12 cellular contexts compared by ENCODE assay signal in genomic region chrX:47574096-47574553, GRCh38. TPM values are rescaled to one million over a fixed set of nuclear protein-coding genes. Genes with fewer than 3 reads are reported as not detected.
DNase-seq lines count a peak whose midpoint lies in the region; ATAC-seq and TF ChIP-seq lines count a peak whose summit lies in the region.
"Had no signal": no experiment of that assay in that cellular context is flagged by ENCODE, and none has a peak within 500 bp of the region (broad histone marks: within the 10 kb centered on the region; RNA-seq: fewer than 3 reads in every experiment).

No MANE protein-coding gene starts in this region.

- peaks cover 12% of the 10 kb centered on the region for H3K27me3 Mint-ChIP-seq in neural progenitor cell (ENCODE audit: insufficient read depth, low read depth)

- DNase-seq in Right ventricle myocardium inferior (ENCODE audit: missing footprints) = peak; percentile 61
- DNase-seq in cardiac septum (ENCODE audit: low spot score) = no peak
- DNase-seq in left ventricle myocardium superior = no peak
- DNase-seq in neural progenitor cell (ENCODE audit: low spot score) = peak; percentile 56
- no peak for DNase-seq in DMS79 treated with DMSO at 0.1 percent for 48 hours (lab: John Stamatoyannopoulos, UW)
- DNase-seq in MG63 = no peak
- no peak for DNase-seq in NCI-H2171 treated with DMSO at 0.1 percent for 48 hours (lab: John Stamatoyannopoulos, UW)
- DNase-seq: activated T-cell treated with anti-CD3 and anti-CD28 coated beads, Interleukin-2, amount 50 U/mL, for 4 hours; DND-41; NCI-H1105; stimulated activated naive CD4-positive, alpha-beta T cell had no signal

- peak; percentile 32 for ATAC-seq in Right ventricle myocardium inferior
- peak; percentile 58 for ATAC-seq in left ventricle myocardium superior
- ATAC-seq in GM21390 (IDR thresholded peaks at IDR 0.05; ENCODE audit: unreplicated experiment) = no peak

- no peak overlapping the region for H3K4me3 Mint-ChIP-seq in neural progenitor cell
- H3K4me3 Mint-ChIP-seq: activated T-cell treated with anti-CD3 and anti-CD28 coated beads, Interleukin-2, amount 50 U/mL, for 4 hours had no signal

- peaks cover 45% of the 10 kb centered on the region for H3K9me3 Mint-ChIP-seq in neural progenitor cell
- H3K9me3 Mint-ChIP-seq: activated T-cell treated with anti-CD3 and anti-CD28 coated beads, Interleukin-2, amount 50 U/mL, for 4 hours had no signal

- H3K4me3 ChIP-seq in neural progenitor cell (peak overlapping the region; percentile 50), MG63 (no peak overlapping the region)

- H4K20me1 ChIP-seq in neural progenitor cell (ENCODE audit: low read depth) = no peaks in the 10 kb centered on the region

- H3K4me2 ChIP-seq in neural progenitor cell = peak overlapping the region; percentile 72

- no peak overlapping the region for H2AFZ ChIP-seq in neural progenitor cell (replicated peaks)

- no peaks in the 10 kb centered on the region for H3K36me3 ChIP-seq in neural progenitor cell
- peaks cover 2% of the 10 kb centered on the region; the same call in 1 of the 2 replicates for H3K36me3 ChIP-seq in MG63

- peaks cover 10% of the 10 kb centered on the region for H3F3A ChIP-seq in neural progenitor cell (ENCODE audit: low read depth)

- H3K27ac Mint-ChIP-seq in neural progenitor cell = no peak overlapping the region

- peaks cover 26% of the 10 kb centered on the region for H3K36me3 Mint-ChIP-seq in neural progenitor cell

- intact Hi-C loops in Right ventricle myocardium inferior (cut with DNase I) (no loop called here), cardiac septum (cut with DNase I) (loop anchor here (5.0 kb wide), 1 partner anchor 68 kb away; no protein-coding TSS in a partner anchor), left ventricle myocardium superior (cut with micrococcal nuclease) (no loop called here)

- H3K27me3 ChIP-seq in neural progenitor cell (no peaks in the 10 kb centered on the region), MG63 (no peaks in the 10 kb centered on the region)

- no peak for TF ChIP-seq CTCF in neural progenitor cell (IDR thresholded peaks at IDR 0.05)

- H3K9ac ChIP-seq in neural progenitor cell = no peak overlapping the region

- peaks cover 6% of the 10 kb centered on the region for H3K4me1 ChIP-seq in neural progenitor cell

- H3K9me3 ChIP-seq in neural progenitor cell (ENCODE audit: low read depth) (no peaks in the 10 kb centered on the region), MG63 (no peaks in the 10 kb centered on the region)

- H3K27ac ChIP-seq in neural progenitor cell = peak overlapping the region; percentile 25

- H3K4me1 Mint-ChIP-seq in neural progenitor cell = peaks cover 12% of the 10 kb centered on the region

- H3K79me2 ChIP-seq in neural progenitor cell (ENCODE audit: low read depth) = no peaks in the 10 kb centered on the region

RNA-seq across cellular contexts. Expression of gene TIMP1, which starts 8.1 kb away (rescaled TPM):
- total RNA-seq in Right ventricle myocardium inferior (112 TPM), cardiac septum (255 TPM), left ventricle myocardium superior (114 TPM), neural progenitor cell (ENCODE audit: low replicate concordance) (21.6 and 40.5 TPM in 2 replicates)
- 162 and 333 TPM in 2 replicates for total RNA-seq in MG63 (2014; rRNA removed; shearing (Covaris generic); ENCODE audit: low replicate concordance)

RNA-seq across cellular contexts. Expression of gene ARAF, which starts 13.1 kb away (rescaled TPM):
- total RNA-seq in Right ventricle myocardium inferior (76.5 TPM), cardiac septum (69.9 TPM), left ventricle myocardium superior (78.3 TPM), neural progenitor cell (ENCODE audit: low replicate concordance) (17.4 and 31.3 TPM in 2 replicates)
- total RNA-seq in MG63 (2014; rRNA removed; shearing (Covaris generic); ENCODE audit: low replicate concordance) = 2.0 and 9.3 TPM in 2 replicates

RNA-seq across cellular contexts. Expression of gene SYN1, which starts 45.5 kb away (rescaled TPM):
- 11.1 TPM for total RNA-seq in Right ventricle myocardium inferior
- 12.1 TPM for total RNA-seq in cardiac septum
- 9.4 TPM for total RNA-seq in left ventricle myocardium superior
- 0.53 TPM in 1 of 2 replicates, not detected in the other for total RNA-seq in neural progenitor cell (ENCODE audit: low replicate concordance)
- total RNA-seq in MG63 (2014; rRNA removed; shearing (Covaris generic); ENCODE audit: low replicate concordance) = 0.26 TPM in 1 of 2 replicates, not detected in the other

RNA-seq across cellular contexts. Expression of gene CFP, which starts 55.6 kb away (rescaled TPM):
- total RNA-seq in Right ventricle myocardium inferior (3.7 TPM), cardiac septum (1.0 TPM), left ventricle myocardium superior (2.1 TPM), neural progenitor cell (ENCODE audit: low replicate concordance) (0.06 and 0.40 TPM in 2 replicates)
- total RNA-seq in MG63 (2014; rRNA removed; shearing (Covaris generic); ENCODE audit: low replicate concordance) = not detected in 2 replicates

Comparison
In these comparisons a context has a peak if more than half of its experiments do, and no peak if none do; other contexts are left out.
1. DNase-seq: peak in Right ventricle myocardium inferior (single experiment) and neural progenitor cell (single experiment); none in cardiac septum (single experiment), left ventricle myocardium superior (single experiment), DMS79 treated with DMSO at 0.1 percent for 48 hours (single experiment), MG63 (single experiment) and NCI-H2171 treated with DMSO at 0.1 percent for 48 hours (single experiment).